In genomic region chr12:45217846-45218245, GRCh38 we compare ENCODE assay signal across 8 cellular contexts. TPM values are rescaled to one million over a fixed set of nuclear protein-coding genes. Genes with fewer than 3 reads are reported as not detected.
A peak's percentile ranks its signal among the peaks of the same experiment; 100 is the strongest.
DNase-seq lines count a peak whose midpoint lies in the region; ATAC-seq and TF ChIP-seq lines count a peak whose summit lies in the region.

No MANE protein-coding gene starts in this region.

- CTCF ChIA-PET in AG04450 (lab: Charles Lee) = interaction anchor here (0.6 to 2.1 kb wide), 5 partner anchors 12 to 326 kb away, joined by 3 to 21 read pairs (median 3); no protein-coding TSS in a partner anchor
- CTCF ChIA-PET in HEK293T (lab: Yijun Ruan, JAX) = interaction anchor here (1.1 kb wide), 1 partner anchor 69 kb away, joined by 3 read pairs; no protein-coding TSS in a partner anchor
- CTCF ChIA-PET in MCF 10A (lab: Yijun Ruan, JAX) = interaction anchor here (0.6 to 1.9 kb wide), 8 partner anchors 16 to 268 kb away, joined by 3 to 22 read pairs (median 3); no protein-coding TSS in a partner anchor

- no peak for TF ChIP-seq POLR2A in body of pancreas (IDR thresholded peaks at IDR 0.05)

- peak overlapping the region; percentile 99 for H3K27ac Mint-ChIP-seq in MCF 10A (ENCODE audit: low read depth, unreplicated experiment)
- no peak overlapping the region for H3K27ac Mint-ChIP-seq in stimulated activated memory B cell treated with anti-CD40 and anti-IgM and Interleukin-4, amounts not matched to agents 10 μg/mL and 1 μg/mL and 100 μg/mL, for 72 hours

- POLR2A ChIA-PET in AG04450 (lab: Yijun Ruan, JAX) (no interaction called here), HEK293T (lab: Yijun Ruan, JAX) (interaction anchor here (0.5 to 1.5 kb wide), 2 partner anchors 51 to 159 kb away, joined by 3 to 4 read pairs; no protein-coding TSS in a partner anchor), MCF 10A (lab: Yijun Ruan, JAX) (interaction anchor here (0.9 to 11.2 kb wide), 10 partner anchors 12 to 773 kb away, joined by 3 to 192 read pairs (median 11); partner anchors contain the start of genes ARID2 and SCAF11)

- H3K4me1 Mint-ChIP-seq in MCF 10A (ENCODE audit: insufficient read depth, unreplicated experiment) = peaks cover 35% of the 10 kb centered on the region
- H3K4me1 Mint-ChIP-seq in stimulated activated memory B cell treated with anti-CD40 and anti-IgM and Interleukin-4, amounts not matched to agents 10 μg/mL and 1 μg/mL and 100 μg/mL, for 72 hours = peaks cover 24% of the 10 kb centered on the region

- no peak overlapping the region for H3K9ac ChIP-seq in mucosa of rectum (ENCODE audit: low read depth in 1 of 2, low read length in 2 of 2)

- H3K4me3 Mint-ChIP-seq in MCF 10A (ENCODE audit: unreplicated experiment) = peak overlapping the region; percentile 89
- H3K4me3 Mint-ChIP-seq in stimulated activated memory B cell treated with anti-CD40 and anti-IgM and Interleukin-4, amounts not matched to agents 10 μg/mL and 1 μg/mL and 100 μg/mL, for 72 hours = no peak overlapping the region

- H3K4me1 ChIP-seq in mucosa of rectum (ENCODE audit: control insufficient read depth in 2 of 2, insufficient read depth in 2 of 2, low read length in 2 of 2) (peaks cover 0 to 7% of the 10 kb centered on the region in 2 donors), body of pancreas (peaks cover 35% of the 10 kb centered on the region)

- ATAC-seq in stimulated activated memory B cell treated with anti-CD40 and anti-IgM and Interleukin-4, amounts not matched to agents 10 μg/mL and 1 μg/mL and 100 μg/mL, for 72 hours = no peak
- ATAC-seq in body of pancreas = no peak

- H3K36me3 ChIP-seq in mucosa of rectum (ENCODE audit: control insufficient read depth in 2 of 2, insufficient read depth in 2 of 2, low read length in 2 of 2) = no peaks in the 10 kb centered on the region
- no peaks in the 10 kb centered on the region for H3K36me3 ChIP-seq in body of pancreas (replicated peaks in 1 of 2; ENCODE audit: insufficient read depth in 1 of 2, low read depth in 2 of 2)

- no peaks in the 10 kb centered on the region; the same call in 1 of the 2 replicates for H3K9me3 ChIP-seq in AG04450 (ENCODE audit: control insufficient read depth, insufficient read depth, low read length)
- no peaks in the 10 kb centered on the region for H3K9me3 ChIP-seq in mucosa of rectum (ENCODE audit: control insufficient read depth in 2 of 2, low read length in 2 of 2)
- no peaks in the 10 kb centered on the region for H3K9me3 ChIP-seq in body of pancreas

- H3K27me3 ChIP-seq in AG04450 (ENCODE audit: control insufficient read depth, insufficient read depth, low read length) = no peaks in the 10 kb centered on the region
- H3K27me3 ChIP-seq in mucosa of rectum (ENCODE audit: control insufficient read depth in 2 of 2, insufficient read depth in 2 of 2, low read length in 2 of 2) = no peaks in the 10 kb centered on the region
- no peaks in the 10 kb centered on the region for H3K27me3 ChIP-seq in body of pancreas

- WGBS in body of pancreas, 2 donors = 13 to 17% methylated on average over 2 of the region's 2 CpGs

- H3K9me3 Mint-ChIP-seq in MCF 10A (ENCODE audit: unreplicated experiment) = no peaks in the 10 kb centered on the region
- no peaks in the 10 kb centered on the region for H3K9me3 Mint-ChIP-seq in stimulated activated memory B cell treated with anti-CD40 and anti-IgM and Interleukin-4, amounts not matched to agents 10 μg/mL and 1 μg/mL and 100 μg/mL, for 72 hours

- BruUV-seq in MCF 10A (replicated peaks; lab: Mats Ljungman, UMichigan) = no TSS peak

- H3K4me3 ChIP-seq in AG04450 (ENCODE audit: low read depth, low read length) = peak overlapping the region; percentile 64
- H3K4me3 ChIP-seq in mucosa of rectum (ENCODE audit: low read length in 2 of 2) = peak overlapping the region; percentile 43 to 83
- no peak overlapping the region for H3K4me3 ChIP-seq in body of pancreas

- peaks cover 10% of the 10 kb centered on the region for H3K36me3 Mint-ChIP-seq in MCF 10A (ENCODE audit: insufficient read depth, unreplicated experiment)
- H3K36me3 Mint-ChIP-seq in stimulated activated memory B cell treated with anti-CD40 and anti-IgM and Interleukin-4, amounts not matched to agents 10 μg/mL and 1 μg/mL and 100 μg/mL, for 72 hours = no peaks in the 10 kb centered on the region

- no peak for TF ChIP-seq CTCF in AG04450 (IDR thresholded peaks at IDR 0.05; ENCODE audit: low read depth, low read length)
- TF ChIP-seq CTCF in MCF 10A (IDR thresholded peaks at IDR 0.05; ENCODE audit: unreplicated experiment) = no peak
- no peak for TF ChIP-seq CTCF in body of pancreas (IDR thresholded peaks at IDR 0.05)

- DNase-seq in AG04450 (ENCODE audit: low read depth, low spot score) = no peak
- DNase-seq in HEK293T (ENCODE audit: extremely low spot score) = no peak
- no peak for DNase-seq in MCF 10A (ENCODE audit: unreplicated experiment)
- DNase-seq in T-helper 9 cell = no peak
- DNase-seq in body of pancreas = no peak
- DNase-seq in putamen (ENCODE audit: low spot score) = no peak

- intact Hi-C loops in MCF 10A (cut with micrococcal nuclease) (loop anchor here (2.0 kb wide), 3 partner anchors 119 to 511 kb away; partner anchors contain the start of gene ARID2), body of pancreas (cut with DNase I) (no loop called here)

- no peak overlapping the region for H3K27ac ChIP-seq in AG04450 (ENCODE audit: low read depth, low read length)
- H3K27ac ChIP-seq in mucosa of rectum (ENCODE audit: low read depth in 2 of 2, low read length in 2 of 2) = no peak overlapping the region
- peak overlapping the region in 2 of 4 donors; percentile 9 to 96 for H3K27ac ChIP-seq in body of pancreas

- H3K27me3 Mint-ChIP-seq in MCF 10A (ENCODE audit: insufficient read depth, unreplicated experiment) = no peaks in the 10 kb centered on the region
- H3K27me3 Mint-ChIP-seq in stimulated activated memory B cell treated with anti-CD40 and anti-IgM and Interleukin-4, amounts not matched to agents 10 μg/mL and 1 μg/mL and 100 μg/mL, for 72 hours = no peaks in the 10 kb centered on the region

TF ChIP-seq in HEK293T, 16 proteins besides CTCF, POLR2A, EP300 and RAD21:
- TF ChIP-seq PKNOX1 (IDR thresholded peaks at IDR 0.05) (peak; percentile 57), ARNT (IDR thresholded peaks at IDR 0.05) (no peak)

RNA-seq across cellular contexts. Expression of gene ANO6, which starts 2.0 kb away (rescaled TPM):
- 44.0 and 51.9 TPM in 2 replicates for polyA plus RNA-seq in AG04450 (2011; rRNA removed)
- polyA minus RNA-seq in AG04450 (2011; rRNA and poly(A)+ RNA removed) = 37.2 and 50.2 TPM in 2 replicates
- total RNA-seq in MCF 10A (2022) = 25.4 and 31.8 TPM in 2 replicates
- total RNA-seq in body of pancreas = 10 to 100 TPM; 24.4 to 28.0 TPM

Comparison
In these comparisons a context has a peak if more than half of its experiments do, and no peak if none do; other contexts are left out.
1. H3K4me3 ChIP-seq: peak in AG04450 (single experiment) and mucosa of rectum (2 of 2); none in body of pancreas (0 of 2).